37 cellular contexts compared by ENCODE assay signal in genomic region chr2:210086930-210087329, GRCh38.
"Had no signal": no experiment of that assay in that cellular context is flagged by ENCODE, and none has a peak within 500 bp of the region (broad histone marks: within the 10 kb centered on the region; RNA-seq: fewer than 3 reads in every experiment).

No MANE protein-coding gene starts in this region.

- H3K4me3 Mint-ChIP-seq: activated B cell treated with CpG ODN at 0.5 μM for 24 hours; activated CD8-positive, alpha-beta T cell treated with anti-CD3 and anti-CD28 coated beads for 36 hours; activated naive CD8-positive, alpha-beta T cell treated with anti-CD3 and anti-CD28 coated beads for 36 hours; activated T-cell treated with anti-CD3 and anti-CD28 coated beads, Interleukin-2, amount 50 U/mL, for 72 hours; activated T-helper 17 cell treated with anti-CD3 and anti-CD28 coated beads, Interleukin-2, amount 50 U/mL, for 72 hours; T-helper 1 cell treated with Interleukin-12 subunit alpha and Interleukin-12 subunit beta and Interleukin-4 antibody, amounts not matched to agents 30 μg/mL and 1 μg/mL, for 36 hours; T-helper 2 cell treated with Interferon-gamma antibody and Interleukin-4, amounts not matched to agents 5 μg/mL and 100 μg/mL, for 36 hours had no signal

- H3K9me2 ChIP-seq: SK-N-SH had no signal

- H3K27me3 Mint-ChIP-seq: activated B cell treated with CpG ODN at 0.5 μM for 24 hours; activated CD8-positive, alpha-beta T cell treated with anti-CD3 and anti-CD28 coated beads for 36 hours; activated naive CD8-positive, alpha-beta T cell treated with anti-CD3 and anti-CD28 coated beads for 36 hours; activated T-helper 17 cell treated with anti-CD3 and anti-CD28 coated beads, Interleukin-2, amount 50 U/mL, for 72 hours had no signal

- H3K4me3 ChIP-seq: MG63, Peyer's patch, SJSA1 had no signal

- ATAC-seq: activated CD8-positive, alpha-beta T cell treated with anti-CD3 and anti-CD28 coated beads for 36 hours; activated T-cell treated with anti-CD3 and anti-CD28 coated beads, Interleukin-2, amount 50 U/mL, for 72 hours; activated T-helper 17 cell treated with anti-CD3 and anti-CD28 coated beads, Interleukin-2, amount 50 U/mL, for 72 hours; PC-3 had no signal

- H3K4me1 Mint-ChIP-seq: activated naive CD8-positive, alpha-beta T cell treated with anti-CD3 and anti-CD28 coated beads for 36 hours; activated T-helper 17 cell treated with anti-CD3 and anti-CD28 coated beads, Interleukin-2, amount 50 U/mL, for 72 hours had no signal

- H3K9me3 ChIP-seq: MG63, Peyer's patch, SJSA1, SK-N-SH had no signal

- H3K36me3 Mint-ChIP-seq: activated naive CD8-positive, alpha-beta T cell treated with anti-CD3 and anti-CD28 coated beads for 36 hours had no signal

- H3K4me2 ChIP-seq: SK-N-SH had no signal

- H3K27ac ChIP-seq: brain microvascular endothelial cell, Peyer's patch, SJSA1, VCaP had no signal

- H3K36me3 ChIP-seq: brain microvascular endothelial cell, MG63, Peyer's patch, SJSA1 had no signal

- H3K27ac Mint-ChIP-seq: activated B cell treated with CpG ODN at 0.5 μM for 24 hours; activated CD8-positive, alpha-beta T cell treated with anti-CD3 and anti-CD28 coated beads for 36 hours; activated naive CD8-positive, alpha-beta T cell treated with anti-CD3 and anti-CD28 coated beads for 36 hours; activated T-cell treated with anti-CD3 and anti-CD28 coated beads, Interleukin-2, amount 50 U/mL, for 72 hours; activated T-helper 17 cell treated with anti-CD3 and anti-CD28 coated beads, Interleukin-2, amount 50 U/mL, for 72 hours; T-helper 1 cell treated with Interleukin-12 subunit alpha and Interleukin-12 subunit beta and Interleukin-4 antibody, amounts not matched to agents 30 μg/mL and 1 μg/mL, for 36 hours; T-helper 2 cell treated with Interferon-gamma antibody and Interleukin-4, amounts not matched to agents 5 μg/mL and 100 μg/mL, for 36 hours had no signal

- H3K4me1 ChIP-seq: Peyer's patch, SJSA1 had no signal

- DNase-seq: activated B cell treated with CpG ODN at 0.5 μM for 24 hours; activated CD4-positive, alpha-beta T cell treated with anti-CD3 and anti-CD28 coated beads for 4 hours; activated CD4-positive, CD25-positive, alpha-beta regulatory T cell treated with anti-CD3 and anti-CD28 coated beads, Interleukin-2, amount 50 U/mL, for 72 hours; activated CD8-positive, alpha-beta T cell treated with anti-CD3 and anti-CD28 coated beads for 36 hours; activated effector memory CD4-positive, alpha-beta T cell treated with anti-CD3 and anti-CD28 coated beads, Interleukin-2, amount 50 U/mL, for 16 hours; activated naive CD4-positive, alpha-beta T cell; activated naive CD4-positive, alpha-beta T cell treated with anti-CD3 and anti-CD28 coated beads, Interleukin-2, amount 50 U/mL, for 16 hours; activated naive CD8-positive, alpha-beta T cell treated with anti-CD3 and anti-CD28 coated beads for 36 hours; activated T-cell treated with anti-CD3 and anti-CD28 coated beads, Interleukin-2, amount 50 U/mL, for 1 hour; activated T-cell treated with anti-CD3 and anti-CD28 coated beads, Interleukin-2, amount 50 U/mL, for 72 hours; amniotic stem cell; aorta; brain microvascular endothelial cell; central memory CD4-positive, alpha-beta T cell; Kasumi-1; MG63; NCI-H1092; NCI-H1417; NCI-H146; NCI-H187; NCI-H2029 treated with DMSO at 0.1 percent for 48 hours; NCI-H2107; NCI-H2171; NCI-H510A; NCI-H526; NCI-H748 treated with DMSO at 0.1 percent for 48 hours; NK-92 treated with Interleukin-12 subunit alpha and Interleukin-12 subunit beta, amount 100 ng/mL, for 24 hours; Peyer's patch; RPMI8226; SHP77 treated with DMSO at 0.1 percent for 48 hours; SK-N-SH had no signal

- H3K9me3 Mint-ChIP-seq: activated B cell treated with CpG ODN at 0.5 μM for 24 hours; activated CD8-positive, alpha-beta T cell treated with anti-CD3 and anti-CD28 coated beads for 36 hours; activated naive CD8-positive, alpha-beta T cell treated with anti-CD3 and anti-CD28 coated beads for 36 hours; activated T-cell treated with anti-CD3 and anti-CD28 coated beads, Interleukin-2, amount 50 U/mL, for 72 hours; activated T-helper 17 cell treated with anti-CD3 and anti-CD28 coated beads, Interleukin-2, amount 50 U/mL, for 72 hours; T-helper 1 cell treated with Interleukin-12 subunit alpha and Interleukin-12 subunit beta and Interleukin-4 antibody, amounts not matched to agents 30 μg/mL and 1 μg/mL, for 36 hours; T-helper 2 cell treated with Interferon-gamma antibody and Interleukin-4, amounts not matched to agents 5 μg/mL and 100 μg/mL, for 36 hours had no signal

- H3K9ac ChIP-seq: SK-N-SH had no signal

- H3K27me3 ChIP-seq: brain microvascular endothelial cell, MG63, Peyer's patch, SJSA1 had no signal
